8 cellular contexts compared by ENCODE assay signal in genomic region chr2:118088051-118089014, GRCh38. TPM values are rescaled to one million over a fixed set of nuclear protein-coding genes. Genes with fewer than 3 reads are reported as not detected.
DNase-seq lines count a peak whose midpoint lies in the region; TF ChIP-seq lines count a peak whose summit lies in the region.

TSS of gene INSIG2 (plus strand) at chr2:118088471. CDS start at chr2:118096557, 8,086 bp downstream.

- H3K4me3 ChIP-seq in H7 (ENCODE audit: insufficient read depth, low read depth, low read length), result peak within 1 kb of the TSS; percentile 84
- peak within 1 kb of the TSS; percentile 83 to 90 for H3K4me3 ChIP-seq in stomach smooth muscle (ENCODE audit: low read length in 2 of 2)

- H3K27ac ChIP-seq in stomach smooth muscle (ENCODE audit: low read length), result no peak within 1 kb of the TSS

- H3K9me3 ChIP-seq in stomach smooth muscle (ENCODE audit: control insufficient read depth in 2 of 2, low read length in 2 of 2), result no peaks in the 10 kb centered on the region

- peak; percentile 19 for TF ChIP-seq CTCF in neural crest cell (conservative IDR thresholded peaks at IDR 0.05)

- peaks cover 14% of the 10 kb centered on the region for H3K27me3 Mint-ChIP-seq in neural crest cell (ENCODE audit: low read depth)

- in situ Hi-C loops in G401 (cut with HindIII; ENCODE audit: low sequenced_read_pairs), result no loop called here

- H3K36me3 Mint-ChIP-seq in neural crest cell (ENCODE audit: low read depth), result peaks cover 3% of the 10 kb centered on the region

- H3K9me3 Mint-ChIP-seq in neural crest cell, result peaks cover 6% of the 10 kb centered on the region

- H3K27ac Mint-ChIP-seq in neural crest cell (ENCODE audit: unreplicated experiment), result peak within 1 kb of the TSS; percentile 84

- H3K27me3 ChIP-seq in H7 (ENCODE audit: control insufficient read depth, insufficient read depth, low read length) (no peaks in the 10 kb centered on the region), stomach smooth muscle (ENCODE audit: control insufficient read depth in 1 of 2, insufficient read depth in 2 of 2, low read length in 2 of 2) (no peaks in the 10 kb centered on the region)

- peaks cover 16% of the 10 kb centered on the region for H3K4me1 Mint-ChIP-seq in neural crest cell

- H3K4me3 Mint-ChIP-seq in neural crest cell, result peak within 1 kb of the TSS; percentile 98

- peak; percentile 98 for DNase-seq in G401 (ENCODE audit: low spot score)
- DNase-seq in H7, result peak; percentile 92
- DNase-seq in M059J (ENCODE audit: low read depth), result peak; percentile 96
- DNase-seq in SHP77 (lab: John Stamatoyannopoulos, UW), result peak; percentile 98 to 99
- peak; percentile 86 for DNase-seq in activated effector memory CD4-positive, alpha-beta T cell treated with Interleukin-2 at 50 U/mL for 16 hours
- peak; percentile 95 for DNase-seq in fibroblast of the conjunctiva (ENCODE audit: low read depth)
- DNase-seq in neural crest cell (ENCODE audit: low read depth, low spot score), result peak; percentile 92

- H3K9ac ChIP-seq in stomach smooth muscle (ENCODE audit: low read length in 2 of 2), result peak within 1 kb of the TSS; percentile 56 to 73

- H3K36me3 ChIP-seq in H7 (replicated peaks; ENCODE audit: control insufficient read depth, insufficient read depth, low read length) (no peaks in the 10 kb centered on the region), stomach smooth muscle (ENCODE audit: control insufficient read depth in 2 of 2, insufficient read depth in 2 of 2, low read length in 2 of 2) (no peaks in the 10 kb centered on the region)

- no peaks in the 10 kb centered on the region for H3K4me1 ChIP-seq in stomach smooth muscle (ENCODE audit: control insufficient read depth, insufficient read depth, low read length)

RNA-seq across cellular contexts. Expression of gene INSIG2, which starts in this region (rescaled TPM):
- 2.5 and 15.1 TPM in 2 replicates for total RNA-seq in G401 (2014; rRNA removed; shearing (Covaris generic))
- 4.6 and 7.3 TPM in 2 replicates for total RNA-seq in H7 (2014; rRNA removed; shearing (Covaris generic))
- total RNA-seq in M059J (2014; rRNA removed; shearing (Covaris generic)), result 6.7 and 9.4 TPM in 2 replicates
- total RNA-seq in neural crest cell, result 13.0 and 14.4 TPM in 2 replicates
